ENCODE assay signal across 25 cellular contexts in genomic region chr19:19027228-19027627, GRCh38. TPM values are rescaled to one million over a fixed set of nuclear protein-coding genes. Genes with fewer than 3 reads are reported as not detected.
DNase-seq lines count a peak whose midpoint lies in the region; ATAC-seq, FAIRE-seq and TF ChIP-seq lines count a peak whose summit lies in the region.
"Had no signal": no experiment of that assay in that cellular context is flagged by ENCODE, and none has a peak within 500 bp of the region (broad histone marks: within the 10 kb centered on the region; RNA-seq: fewer than 3 reads in every experiment).

No MANE protein-coding gene starts in this region.

- no peak for TF ChIP-seq POLR2A in K562 (conservative IDR thresholded peaks at IDR 0.05)
- no peak for TF ChIP-seq POLR2A in vagina (IDR thresholded peaks at IDR 0.05)

- H3K27ac ChIP-seq in K562 (ENCODE audit: extremely low read depth, low read depth, low read length): no peak overlapping the region
- peak overlapping the region; percentile 8 for H3K27ac ChIP-seq in vagina
- H3K27ac ChIP-seq in dorsolateral prefrontal cortex: no peak overlapping the region
- H3K27ac ChIP-seq: SJSA1 had no signal

- FAIRE-seq in K562 (lab: Jason Lieb, UNC): no peak
- FAIRE-seq: D721Med, GM19239, RCC 7860 had no signal

- H3K9ac ChIP-seq in K562 (ENCODE audit: insufficient read depth in 1 of 2, low read depth in 2 of 2, low read length in 2 of 2): no peak overlapping the region

- peaks cover 20% of the 10 kb centered on the region for H4K20me1 ChIP-seq in K562 (replicated peaks; ENCODE audit: control insufficient read depth, insufficient read depth, low read length)

- in situ Hi-C loops in K562 (cut with MboI): no loop called here

- H3K4me3 ChIP-seq in K562 (no peak overlapping the region), vagina (no peak overlapping the region), dorsolateral prefrontal cortex (no peak overlapping the region)
- H3K4me3 ChIP-seq: MG63, SJSA1 had no signal

- intact Hi-C loops in K562 (cut with micrococcal nuclease) (no loop called here), vagina (cut with DNase I) (no loop called here), dorsolateral prefrontal cortex (cut with DNase I) (no loop called here)

- H3K4me3 Mint-ChIP-seq in activated naive CD8-positive, alpha-beta T cell treated with anti-CD3 and anti-CD28 coated beads for 36 hours: no peak overlapping the region
- no peak overlapping the region for H3K4me3 Mint-ChIP-seq in activated naive CD8-positive, alpha-beta T cell treated with anti-CD3 and anti-CD28 coated beads, Interleukin-2, amount 50 U/mL, for 24 hours
- H3K4me3 Mint-ChIP-seq in nephron progenitor cell: no peak overlapping the region
- H3K4me3 Mint-ChIP-seq: CD14-positive monocyte had no signal

- no peak overlapping the region for H2AFZ ChIP-seq in K562 (ENCODE audit: low read depth, low read length)

- peaks cover 26% of the 10 kb centered on the region for H3K4me1 Mint-ChIP-seq in activated naive CD8-positive, alpha-beta T cell treated with anti-CD3 and anti-CD28 coated beads for 36 hours
- peaks cover 29% of the 10 kb centered on the region for H3K4me1 Mint-ChIP-seq in activated naive CD8-positive, alpha-beta T cell treated with anti-CD3 and anti-CD28 coated beads, Interleukin-2, amount 50 U/mL, for 24 hours
- peaks cover 25% of the 10 kb centered on the region for H3K4me1 Mint-ChIP-seq in nephron progenitor cell

- H3K9me3 ChIP-seq in K562 (replicated peaks; ENCODE audit: control insufficient read depth, insufficient read depth, low read depth, low read length) (no peaks in the 10 kb centered on the region), vagina (no peaks in the 10 kb centered on the region)
- H3K9me3 ChIP-seq: MG63, SJSA1 had no signal

- TF ChIP-seq RAD21 in K562 (CRISPR knock-in tag; conservative IDR thresholded peaks at IDR 0.05 in 1 of 2, IDR thresholded peaks at IDR 0.05 in 1 of 2): no peak

- no peak overlapping the region for H3K4me2 ChIP-seq in K562 (ENCODE audit: insufficient read depth, low read length)

- H3K27ac Mint-ChIP-seq in activated naive CD8-positive, alpha-beta T cell treated with anti-CD3 and anti-CD28 coated beads for 36 hours: peak overlapping the region; percentile 14
- no peak overlapping the region for H3K27ac Mint-ChIP-seq in activated naive CD8-positive, alpha-beta T cell treated with anti-CD3 and anti-CD28 coated beads, Interleukin-2, amount 50 U/mL, for 24 hours
- peak overlapping the region; percentile 1 for H3K27ac Mint-ChIP-seq in nephron progenitor cell

- H3K9me3 Mint-ChIP-seq in activated naive CD8-positive, alpha-beta T cell treated with anti-CD3 and anti-CD28 coated beads for 36 hours: no peaks in the 10 kb centered on the region
- H3K9me3 Mint-ChIP-seq in activated naive CD8-positive, alpha-beta T cell treated with anti-CD3 and anti-CD28 coated beads, Interleukin-2, amount 50 U/mL, for 24 hours: no peaks in the 10 kb centered on the region
- no peaks in the 10 kb centered on the region for H3K9me3 Mint-ChIP-seq in nephron progenitor cell

- no peak for DNase-seq in activated naive CD8-positive, alpha-beta T cell treated with anti-CD3 and anti-CD28 coated beads for 36 hours
- DNase-seq in activated naive CD8-positive, alpha-beta T cell treated with anti-CD3 and anti-CD28 coated beads, Interleukin-2, amount 50 U/mL, for 24 hours: no peak
- DNase-seq in K562 (ENCODE audit: extremely low read depth in 1 of 4, low spot score in 3 of 4): no peak
- DNase-seq in nephron progenitor cell: no peak
- DNase-seq in vagina (ENCODE audit: extremely low spot score in 2 of 2): no peak
- no peak for DNase-seq in DMS79 treated with DMSO at 0.1 percent for 48 hours (lab: John Stamatoyannopoulos, UW)
- DNase-seq in dorsolateral prefrontal cortex: no peak
- DNase-seq in NCI-H2227 treated with DMSO at 0.1 percent for 48 hours (lab: John Stamatoyannopoulos, UW): no peak
- DNase-seq: AML-193, DMS53, EL, GF-D8, Kasumi-1, MG63, NCI-H1417, NCI-H1694 treated with DMSO at 0.1 percent for 48 hours, NCI-H2081 treated with DMSO at 0.1 percent for 48 hours, NCI-H446 treated with DMSO at 0.1 percent for 48 hours, NCI-H526 treated with DMSO at 0.1 percent for 48 hours, OCI-M1 had no signal

- H3K27me3 ChIP-seq in K562 (ENCODE audit: control insufficient read depth in 2 of 2, insufficient read depth in 2 of 2, low read length in 2 of 2) (no peaks in the 10 kb centered on the region), vagina (no peaks in the 10 kb centered on the region), dorsolateral prefrontal cortex (no peaks in the 10 kb centered on the region)
- H3K27me3 ChIP-seq: MG63, SJSA1 had no signal

- peaks cover 30% of the 10 kb centered on the region for H3K36me3 Mint-ChIP-seq in activated naive CD8-positive, alpha-beta T cell treated with anti-CD3 and anti-CD28 coated beads for 36 hours
- H3K36me3 Mint-ChIP-seq in activated naive CD8-positive, alpha-beta T cell treated with anti-CD3 and anti-CD28 coated beads, Interleukin-2, amount 50 U/mL, for 24 hours (ENCODE audit: low read depth): peaks cover 68% of the 10 kb centered on the region
- peaks cover 71% of the 10 kb centered on the region for H3K36me3 Mint-ChIP-seq in nephron progenitor cell (ENCODE audit: low read depth)

- H3K4me1 ChIP-seq in K562 (replicated peaks in 1 of 2; ENCODE audit: control insufficient read depth in 2 of 2, insufficient read depth in 2 of 2, low read length in 2 of 2): peaks cover 3 to 4% of the 10 kb centered on the region in 2 experiments; a peak in 2 of 5 replicates
- H3K4me1 ChIP-seq in vagina: peaks cover 39% of the 10 kb centered on the region

- ATAC-seq in activated naive CD8-positive, alpha-beta T cell treated with anti-CD3 and anti-CD28 coated beads, Interleukin-2, amount 50 U/mL, for 24 hours: no peak
- ATAC-seq in K562: no peak

- POLR2A ChIA-PET in K562 (lab: Yijun Ruan, JAX): interaction anchor here (0.8 kb wide), 1 partner anchor 25 kb away, joined by 3 read pairs; no protein-coding TSS in a partner anchor

- TF ChIP-seq EP300 in K562 (IDR thresholded peaks at IDR 0.05; ENCODE audit: low read length): no peak

- peaks cover 96% of the 10 kb centered on the region for H3K36me3 ChIP-seq in K562 (ENCODE audit: control insufficient read depth, insufficient read depth, low read length)
- peaks cover 0 to 53% of the 10 kb centered on the region in 2 donors for H3K36me3 ChIP-seq in vagina

- TF ChIP-seq CTCF in K562 (IDR thresholded peaks at IDR 0.05 in 2 of 3, conservative IDR thresholded peaks at IDR 0.05 in 1 of 3; ENCODE audit: insufficient read depth in 2 of 3, low read depth in 1 of 3, low read length in 3 of 3): no peak
- TF ChIP-seq CTCF in nephron progenitor cell (IDR thresholded peaks at IDR 0.05): no peak
- TF ChIP-seq CTCF in vagina (IDR thresholded peaks at IDR 0.05): no peak
- no peak for TF ChIP-seq CTCF in dorsolateral prefrontal cortex (IDR thresholded peaks at IDR 0.05 in 54 of 56, conservative IDR thresholded peaks at IDR 0.05 in 2 of 56; ENCODE audit: low read depth in 1 of 56, partially characterized antibody in 56 of 56)

- CTCF ChIA-PET in K562 (lab: Yijun Ruan, JAX; ENCODE audit: low intra/inter-chr PET ratio): no interaction called here

- 96% methylated on average over 4 of the region's 4 CpGs for WGBS in K562 (ENCODE audit: insufficient coverage, low coverage, missing lambda C conversion rate)

- no peaks in the 10 kb centered on the region for H3K27me3 Mint-ChIP-seq in activated naive CD8-positive, alpha-beta T cell treated with anti-CD3 and anti-CD28 coated beads for 36 hours
- H3K27me3 Mint-ChIP-seq in activated naive CD8-positive, alpha-beta T cell treated with anti-CD3 and anti-CD28 coated beads, Interleukin-2, amount 50 U/mL, for 24 hours: no peaks in the 10 kb centered on the region
- no peaks in the 10 kb centered on the region for H3K27me3 Mint-ChIP-seq in nephron progenitor cell (ENCODE audit: low read depth, poor library complexity)

- no peaks in the 10 kb centered on the region for H3K9me1 ChIP-seq in K562 (ENCODE audit: control insufficient read depth, insufficient read depth, low read length)

- H3K79me2 ChIP-seq in K562 (ENCODE audit: control insufficient read depth, insufficient read depth, low read length): peaks cover 93% of the 10 kb centered on the region

- no TSS peak for BruUV-seq in K562 (replicated peaks; lab: Mats Ljungman, UMichigan)

RNA-seq across cellular contexts. Expression of gene SUGP2, which starts 6.1 kb away (rescaled TPM):
- 10 to 100 TPM; 74.2 to 81.8 TPM for total RNA-seq in activated naive CD8-positive, alpha-beta T cell treated with anti-CD3 and anti-CD28 coated beads for 36 hours
- total RNA-seq in K562 (2011; cell fraction: chromatin; rRNA removed; ENCODE audit: low replicate concordance): 383 and 414 TPM in 2 replicates
- total RNA-seq in K562 (2011; cell fraction: nucleolus; rRNA removed): 210 and 215 TPM in 2 replicates
- total RNA-seq in K562 (2011; cell fraction: nucleoplasm; rRNA removed): 214 and 219 TPM in 2 replicates
- 50.6 and 61.7 TPM in 2 replicates for total RNA-seq in K562 (2014; rRNA removed)
- total RNA-seq in K562 (2014; rRNA removed; fragmentation: Illumina TruSeq; extraction: Trizol): 63.1 and 70.8 TPM in 2 replicates
- 60.5 and 61.8 TPM in 2 replicates for total RNA-seq in K562 (2015; rRNA removed; fragmentation: Illumina TruSeq; extraction: Trizol)
- 96.4 and 97.5 TPM in 2 replicates for total RNA-seq in K562 (2021)
- 101 and 135 TPM in 2 replicates for polyA plus RNA-seq in K562 (2011; rRNA removed)
- 49.7 and 83.6 TPM in 2 replicates for polyA plus RNA-seq in K562 (2011; cell fraction: cytosol; rRNA removed)
- 318 and 368 TPM in 2 replicates for polyA plus RNA-seq in K562 (2011; cell fraction: nucleus; rRNA removed)
- polyA plus RNA-seq in K562 (2012): 73.8 and 103 TPM in 2 replicates
- polyA plus RNA-seq in K562 (2014; fragmentation: Illumina TruSeq; extraction: Trizol): 82.8 and 89.9 TPM in 2 replicates
- 10 to 100 TPM; 13.1 to 22.6 TPM for polyA plus RNA-seq in K562 (2014; fragmentation: Nextera tagmentation; extraction: Ambion mirVana)
- polyA plus RNA-seq in K562 (2014; rRNA removed): 93.0 and 120 TPM in 2 replicates
- polyA minus RNA-seq in K562 (2011; rRNA and poly(A)+ RNA removed): 58.5 and 77.2 TPM in 2 replicates
- polyA minus RNA-seq in K562 (2011; cell fraction: cytosol; rRNA and poly(A)+ RNA removed): 32.1 and 32.5 TPM in 2 replicates
- 80.9 and 135 TPM in 2 replicates for polyA minus RNA-seq in K562 (2011; cell fraction: nucleus; rRNA and poly(A)+ RNA removed)
- 57.9 TPM for total RNA-seq in vagina
- total RNA-seq in dorsolateral prefrontal cortex: 100 to 1,000 TPM; 143 to 254 (median 191) TPM

RNA-seq across cellular contexts. Expression of gene ARMC6, which starts 6.2 kb away (rescaled TPM):
- 10 to 100 TPM; 51.3 to 54.0 TPM for total RNA-seq in activated naive CD8-positive, alpha-beta T cell treated with anti-CD3 and anti-CD28 coated beads for 36 hours
- 30.4 and 88.7 TPM in 2 replicates for total RNA-seq in K562 (2011; cell fraction: chromatin; rRNA removed; ENCODE audit: low replicate concordance)
- 63.9 and 75.1 TPM in 2 replicates for total RNA-seq in K562 (2011; cell fraction: nucleolus; rRNA removed)
- total RNA-seq in K562 (2011; cell fraction: nucleoplasm; rRNA removed): 40.5 and 41.2 TPM in 2 replicates
- total RNA-seq in K562 (2014; rRNA removed): 93.4 and 116 TPM in 2 replicates
- 25.9 and 40.9 TPM in 2 replicates for total RNA-seq in K562 (2014; rRNA removed; fragmentation: Illumina TruSeq; extraction: Trizol)
- total RNA-seq in K562 (2015; rRNA removed; fragmentation: Illumina TruSeq; extraction: Trizol): 62.3 and 63.9 TPM in 2 replicates
- 69.2 and 73.4 TPM in 2 replicates for total RNA-seq in K562 (2021)
- 38.1 and 47.1 TPM in 2 replicates for polyA plus RNA-seq in K562 (2011; rRNA removed)
- polyA plus RNA-seq in K562 (2011; cell fraction: cytosol; rRNA removed): 48.2 and 88.3 TPM in 2 replicates
- polyA plus RNA-seq in K562 (2011; cell fraction: nucleus; rRNA removed): 48.6 and 65.2 TPM in 2 replicates
- polyA plus RNA-seq in K562 (2012): 53.4 and 54.5 TPM in 2 replicates
- 63.6 and 75.5 TPM in 2 replicates for polyA plus RNA-seq in K562 (2014; fragmentation: Illumina TruSeq; extraction: Trizol)
- polyA plus RNA-seq in K562 (2014; fragmentation: Nextera tagmentation; extraction: Ambion mirVana): 1 to 10 TPM; 2.1 to 5.4 TPM
- 65.4 and 76.3 TPM in 2 replicates for polyA plus RNA-seq in K562 (2014; rRNA removed)
- 23.4 and 39.5 TPM in 2 replicates for polyA minus RNA-seq in K562 (2011; rRNA and poly(A)+ RNA removed)
- 50.9 and 61.3 TPM in 2 replicates for polyA minus RNA-seq in K562 (2011; cell fraction: cytosol; rRNA and poly(A)+ RNA removed)
- 25.5 and 25.7 TPM in 2 replicates for polyA minus RNA-seq in K562 (2011; cell fraction: nucleus; rRNA and poly(A)+ RNA removed)
- total RNA-seq in vagina: 26.5 TPM
- total RNA-seq in dorsolateral prefrontal cortex: 10 to 100 TPM; 16.2 to 34.3 (median 24.2) TPM

RNA-seq across cellular contexts. Expression of gene SLC25A42, which starts 36.6 kb away (rescaled TPM):
- 10 to 100 TPM in 1 of 2 experiments, 1 to 10 TPM in 1; 8.0 to 10.3 TPM for total RNA-seq in activated naive CD8-positive, alpha-beta T cell treated with anti-CD3 and anti-CD28 coated beads for 36 hours
- 32.0 and 85.4 TPM in 2 replicates for total RNA-seq in K562 (2011; cell fraction: chromatin; rRNA removed; ENCODE audit: low replicate concordance)
- total RNA-seq in K562 (2011; cell fraction: nucleolus; rRNA removed): 50.1 and 57.7 TPM in 2 replicates
- total RNA-seq in K562 (2011; cell fraction: nucleoplasm; rRNA removed): 45.2 and 57.4 TPM in 2 replicates
- total RNA-seq in K562 (2014; rRNA removed): 14.1 and 15.1 TPM in 2 replicates
- total RNA-seq in K562 (2014; rRNA removed; fragmentation: Illumina TruSeq; extraction: Trizol): 7.9 and 10.5 TPM in 2 replicates
- 8.7 and 9.9 TPM in 2 replicates for total RNA-seq in K562 (2015; rRNA removed; fragmentation: Illumina TruSeq; extraction: Trizol)
- total RNA-seq in K562 (2021): 30.2 and 32.2 TPM in 2 replicates
- polyA plus RNA-seq in K562 (2011; rRNA removed): 17.0 and 19.4 TPM in 2 replicates
- polyA plus RNA-seq in K562 (2011; cell fraction: cytosol; rRNA removed): 21.5 and 36.4 TPM in 2 replicates
- polyA plus RNA-seq in K562 (2011; cell fraction: nucleus; rRNA removed): 66.0 and 91.7 TPM in 2 replicates
- polyA plus RNA-seq in K562 (2012): 17.8 and 23.7 TPM in 2 replicates
- polyA plus RNA-seq in K562 (2014; fragmentation: Illumina TruSeq; extraction: Trizol): 16.4 and 23.3 TPM in 2 replicates
- 1 to 10 TPM in 1 of 2 experiments, under 1 TPM in 1; 0.59 to 2.0 TPM for polyA plus RNA-seq in K562 (2014; fragmentation: Nextera tagmentation; extraction: Ambion mirVana)
- 24.7 and 25.5 TPM in 2 replicates for polyA plus RNA-seq in K562 (2014; rRNA removed)
- polyA minus RNA-seq in K562 (2011; rRNA and poly(A)+ RNA removed): 6.5 and 10.2 TPM in 2 replicates
- polyA minus RNA-seq in K562 (2011; cell fraction: cytosol; rRNA and poly(A)+ RNA removed): 11.4 and 14.1 TPM in 2 replicates
- polyA minus RNA-seq in K562 (2011; cell fraction: nucleus; rRNA and poly(A)+ RNA removed): 13.1 and 13.3 TPM in 2 replicates
- total RNA-seq in vagina: 6.6 TPM
- total RNA-seq in dorsolateral prefrontal cortex: 10 to 100 TPM; 17.0 to 52.0 (median 27.3) TPM
